2 cellular contexts compared by ENCODE assay signal in genomic region chr19:10102787-10103236, GRCh38.
TF ChIP-seq lines count a peak whose summit lies in the region.

No MANE protein-coding gene starts in this region.

TF ChIP-seq in GM12878, 131 proteins besides CTCF, POLR2A, EP300 and RAD21 (continues in another document):
- peak in 1 of 2 experiments; percentile 97; a peak in 2 of 3 replicates for TF ChIP-seq EGR1 (IDR thresholded peaks at IDR 0.05; ENCODE audit: borderline replicate concordance in 1 of 2, low read depth in 2 of 2, low read length in 2 of 2)
- TF ChIP-seq, protein P1, sequence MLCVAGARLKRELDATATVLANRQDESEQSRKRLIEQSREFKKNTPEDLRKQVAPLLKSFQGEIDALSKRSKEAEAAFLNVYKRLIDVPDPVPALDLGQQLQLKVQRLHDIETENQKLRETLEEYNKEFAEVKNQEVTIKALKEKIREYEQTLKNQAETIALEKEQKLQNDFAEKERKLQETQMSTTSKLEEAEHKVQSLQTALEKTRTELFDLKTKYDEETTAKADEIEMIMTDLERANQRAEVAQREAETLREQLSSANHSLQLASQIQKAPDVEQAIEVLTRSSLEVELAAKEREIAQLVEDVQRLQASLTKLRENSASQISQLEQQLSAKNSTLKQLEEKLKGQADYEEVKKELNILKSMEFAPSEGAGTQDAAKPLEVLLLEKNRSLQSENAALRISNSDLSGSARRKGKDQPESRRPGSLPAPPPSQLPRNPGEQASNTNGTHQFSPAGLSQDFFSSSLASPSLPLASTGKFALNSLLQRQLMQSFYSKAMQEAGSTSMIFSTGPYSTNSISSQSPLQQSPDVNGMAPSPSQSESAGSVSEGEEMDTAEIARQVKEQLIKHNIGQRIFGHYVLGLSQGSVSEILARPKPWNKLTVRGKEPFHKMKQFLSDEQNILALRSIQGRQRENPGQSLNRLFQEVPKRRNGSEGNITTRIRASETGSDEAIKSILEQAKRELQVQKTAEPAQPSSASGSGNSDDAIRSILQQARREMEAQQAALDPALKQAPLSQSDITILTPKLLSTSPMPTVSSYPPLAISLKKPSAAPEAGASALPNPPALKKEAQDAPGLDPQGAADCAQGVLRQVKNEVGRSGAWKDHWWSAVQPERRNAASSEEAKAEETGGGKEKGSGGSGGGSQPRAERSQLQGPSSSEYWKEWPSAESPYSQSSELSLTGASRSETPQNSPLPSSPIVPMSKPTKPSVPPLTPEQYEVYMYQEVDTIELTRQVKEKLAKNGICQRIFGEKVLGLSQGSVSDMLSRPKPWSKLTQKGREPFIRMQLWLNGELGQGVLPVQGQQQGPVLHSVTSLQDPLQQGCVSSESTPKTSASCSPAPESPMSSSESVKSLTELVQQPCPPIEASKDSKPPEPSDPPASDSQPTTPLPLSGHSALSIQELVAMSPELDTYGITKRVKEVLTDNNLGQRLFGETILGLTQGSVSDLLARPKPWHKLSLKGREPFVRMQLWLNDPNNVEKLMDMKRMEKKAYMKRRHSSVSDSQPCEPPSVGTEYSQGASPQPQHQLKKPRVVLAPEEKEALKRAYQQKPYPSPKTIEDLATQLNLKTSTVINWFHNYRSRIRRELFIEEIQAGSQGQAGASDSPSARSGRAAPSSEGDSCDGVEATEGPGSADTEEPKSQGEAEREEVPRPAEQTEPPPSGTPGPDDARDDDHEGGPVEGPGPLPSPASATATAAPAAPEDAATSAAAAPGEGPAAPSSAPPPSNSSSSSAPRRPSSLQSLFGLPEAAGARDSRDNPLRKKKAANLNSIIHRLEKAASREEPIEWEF (IDR thresholded peaks at IDR 0.05; ENCODE audit: insufficient replicate concordance, low read depth, low read length): peak; percentile 52
- TF ChIP-seq TCF7 (IDR thresholded peaks at IDR 0.05; ENCODE audit: borderline replicate concordance): no peak
- TF ChIP-seq CHD1 (IDR thresholded peaks at IDR 0.05; ENCODE audit: low read depth, low read length): 0 out of 2 replicates have a peak, but pooled peaks have one; percentile 21
- peak; percentile 1; the same call in 1 of the 2 replicates for TF ChIP-seq NFIC (IDR thresholded peaks at IDR 0.05; ENCODE audit: low read depth, low read length)
- TF ChIP-seq SMAD1 (IDR thresholded peaks at IDR 0.05; ENCODE audit: low read depth, partially characterized antibody): peak; percentile 52
- peak; percentile 74; the same call in 1 of the 2 replicates for TF ChIP-seq CREM (IDR thresholded peaks at IDR 0.05; ENCODE audit: low read depth)
- TF ChIP-seq ZNF274 (IDR thresholded peaks at IDR 0.05; ENCODE audit: insufficient read depth, insufficient read length): no peak
- TF ChIP-seq MYC (IDR thresholded peaks at IDR 0.05; ENCODE audit: insufficient read depth, insufficient read length, insufficient replicate concordance, low read length, severe bottlenecking): peak; percentile 38
- peak; percentile 56 for TF ChIP-seq ZNF687 (IDR thresholded peaks at IDR 0.05)
- TF ChIP-seq, protein P2, sequence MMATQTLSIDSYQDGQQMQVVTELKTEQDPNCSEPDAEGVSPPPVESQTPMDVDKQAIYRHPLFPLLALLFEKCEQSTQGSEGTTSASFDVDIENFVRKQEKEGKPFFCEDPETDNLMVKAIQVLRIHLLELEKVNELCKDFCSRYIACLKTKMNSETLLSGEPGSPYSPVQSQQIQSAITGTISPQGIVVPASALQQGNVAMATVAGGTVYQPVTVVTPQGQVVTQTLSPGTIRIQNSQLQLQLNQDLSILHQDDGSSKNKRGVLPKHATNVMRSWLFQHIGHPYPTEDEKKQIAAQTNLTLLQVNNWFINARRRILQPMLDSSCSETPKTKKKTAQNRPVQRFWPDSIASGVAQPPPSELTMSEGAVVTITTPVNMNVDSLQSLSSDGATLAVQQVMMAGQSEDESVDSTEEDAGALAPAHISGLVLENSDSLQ (IDR thresholded peaks at IDR 0.05): peak; percentile 52; the same call in 1 of the 2 replicates
- peak; percentile 94 for TF ChIP-seq ZNF217 (IDR thresholded peaks at IDR 0.05)
- TF ChIP-seq BCL11A (IDR thresholded peaks at IDR 0.05; ENCODE audit: low read depth, low read length): peak; percentile 65; the same call in 1 of the 2 replicates
- 0 out of 2 replicates have a peak, but pooled peaks have one; percentile 70 for TF ChIP-seq MXI1 (IDR thresholded peaks at IDR 0.05; ENCODE audit: low read depth, low read length)
- no peak for TF ChIP-seq YBX1 (IDR thresholded peaks at IDR 0.05)
- peak; percentile 38; the same call in 1 of the 2 replicates for TF ChIP-seq ATF7 (IDR thresholded peaks at IDR 0.05; ENCODE audit: low read depth)
- 0 out of 2 replicates have a peak, but pooled peaks have one; percentile 52 for TF ChIP-seq ESRRA (IDR thresholded peaks at IDR 0.05; ENCODE audit: low read length)
- 0 out of 4 replicates have a peak, but pooled peaks of 1 of the 2 experiments have one; percentile 51 for TF ChIP-seq SRF (IDR thresholded peaks at IDR 0.05; ENCODE audit: low read depth in 2 of 2, low read length in 2 of 2)
- peak; percentile 37; the same call in 1 of the 2 replicates for TF ChIP-seq YY1 (IDR thresholded peaks at IDR 0.05; ENCODE audit: low read depth, low read length)

TF ChIP-seq in GM23338, 12 proteins besides CTCF, POLR2A, EP300 and RAD21:
- TF ChIP-seq CREB1 (CRISPR knock-in tag; IDR thresholded peaks at IDR 0.05; ENCODE audit: low read depth): no peak
- no peak for TF ChIP-seq ZNF114 (CRISPR knock-in tag; IDR thresholded peaks at IDR 0.05)
- TF ChIP-seq EZH2phosphoT487 (IDR thresholded peaks at IDR 0.05; ENCODE audit: unreplicated experiment): no peak
- no peak for TF ChIP-seq STAT1 (IDR thresholded peaks at IDR 0.05; ENCODE audit: unreplicated experiment)
- no peak for TF ChIP-seq ZNF331 (CRISPR knock-in tag; IDR thresholded peaks at IDR 0.05; ENCODE audit: low read depth)
- no peak for TF ChIP-seq JUNB (IDR thresholded peaks at IDR 0.05; ENCODE audit: unreplicated experiment)
- TF ChIP-seq POLR2AphosphoS5 (IDR thresholded peaks at IDR 0.05; ENCODE audit: low read depth): no peak
- TF ChIP-seq EZH2 (IDR thresholded peaks at IDR 0.05; ENCODE audit: low read depth, unreplicated experiment): no peak
